Comparison of ENCODE assay signal across 8 cellular contexts in the genomic region with DNA sequence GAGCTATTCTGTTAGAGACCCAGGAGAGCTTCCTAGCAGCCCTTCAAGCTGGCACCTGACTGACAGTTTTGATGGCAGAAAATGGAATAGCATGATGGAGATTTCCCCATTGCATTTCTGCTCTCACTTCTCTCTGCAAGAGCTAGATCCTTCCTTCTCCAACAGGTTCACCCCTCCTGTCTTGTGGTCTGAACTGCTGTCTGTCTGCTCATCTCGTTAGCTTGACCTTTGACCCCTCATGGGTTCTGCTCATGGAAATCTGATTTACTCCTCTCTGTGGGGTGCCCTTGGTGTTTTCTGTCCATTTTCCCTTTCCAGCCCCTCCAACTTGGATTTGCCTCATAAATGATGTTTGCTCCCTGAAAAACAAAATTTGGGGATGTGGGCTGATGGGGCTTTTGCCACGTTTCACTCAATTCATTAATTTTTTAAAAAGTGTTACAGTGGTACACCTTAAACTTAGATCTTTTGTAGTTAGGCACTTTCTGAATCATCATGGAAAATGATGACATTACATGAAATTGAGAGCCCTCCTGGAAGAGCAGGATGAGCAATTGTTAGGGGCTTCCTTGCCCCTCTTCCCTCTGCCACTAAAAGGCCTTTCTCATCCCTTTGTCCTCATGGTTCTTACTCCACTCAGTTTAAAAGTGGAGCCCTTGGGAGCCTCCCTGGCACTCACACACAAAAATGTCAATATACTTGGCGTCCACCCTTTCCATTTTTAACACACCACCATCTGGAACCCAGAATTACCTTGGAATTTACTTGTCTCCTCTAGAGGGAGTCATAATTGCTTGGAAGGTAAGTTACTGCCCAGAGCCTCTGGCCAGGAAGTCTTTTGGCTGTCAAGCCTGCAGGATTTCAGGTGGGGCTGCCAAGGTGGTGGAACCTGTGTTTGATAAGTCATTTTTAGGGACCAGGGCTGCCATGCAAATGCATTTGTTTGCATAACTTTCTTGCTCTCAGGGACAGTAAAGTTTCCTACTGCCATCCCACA. TPM values are rescaled to one million over a fixed set of nuclear protein-coding genes. Genes with fewer than 3 reads are reported as not detected.
DNase-seq lines count a peak whose midpoint lies in the region; ATAC-seq, FAIRE-seq and TF ChIP-seq lines count a peak whose summit lies in the region.
"Had no signal": no experiment of that assay in that cellular context is flagged by ENCODE, and none has a peak within 500 bp of the region (broad histone marks: within the 10 kb centered on the region; RNA-seq: fewer than 3 reads in every experiment).

No MANE protein-coding gene starts in this region.

- H2AFZ ChIP-seq in H1 (ENCODE audit: low read length), result no peak overlapping the region

- no peak overlapping the region for H4K91ac ChIP-seq in H1 (replicated peaks; ENCODE audit: insufficient read length, low read length)

- no peak overlapping the region for H3K4ac ChIP-seq in H1 (replicated peaks; ENCODE audit: insufficient read length, low read depth, low read length)

- no peak overlapping the region for H3K4me2 ChIP-seq in H1 (ENCODE audit: insufficient read depth in 1 of 2, low read depth in 2 of 2, low read length in 2 of 2)

- FAIRE-seq in H1 (lab: Jason Lieb, UNC), result no peak

- H3K36me3 ChIP-seq in H1 (ENCODE audit: control insufficient read depth in 2 of 4, insufficient read depth in 4 of 4, low read length in 3 of 4), result peaks cover 0 to 3% (median 0%) of the 10 kb centered on the region in 4 experiments; a peak in 1 of 8 replicates
- no peaks in the 10 kb centered on the region for H3K36me3 ChIP-seq in transverse colon

- no peaks in the 10 kb centered on the region for H3K79me2 ChIP-seq in H1 (ENCODE audit: control insufficient read depth in 1 of 2, insufficient read depth in 2 of 2, low read length in 2 of 2)

- H2BK15ac ChIP-seq in H1 (ENCODE audit: low read length), result no peak overlapping the region

- H3K18ac ChIP-seq in H1 (ENCODE audit: extremely low read depth, low read length), result no peak overlapping the region

- H3K4me1 ChIP-seq in H1 (replicated peaks in 1 of 4; ENCODE audit: control insufficient read depth in 3 of 4, insufficient read depth in 4 of 4, low read length in 3 of 4) (peaks cover 0 to 3% (median 0%) of the 10 kb centered on the region in 4 experiments; a peak in 2 of 7 replicates), transverse colon (peaks cover 0 to 26% (median 5%) of the 10 kb centered on the region in 4 donors)

- intact Hi-C loops in transverse colon (cut with DNase I; ENCODE audit: low total_unique reads), result no loop called here

- H3K79me1 ChIP-seq in H1 (ENCODE audit: low read depth, low read length), result no peaks in the 10 kb centered on the region

- CTCF ChIA-PET in H1 (lab: Charles Lee; ENCODE audit: partially characterized antibody), result interaction anchor here (0.6 to 8.0 kb wide), 32 partner anchors 10 to 259 kb away, joined by 3 to 81 read pairs (median 4); a partner anchor contains a TSS

- H3K56ac ChIP-seq in H1 (replicated peaks; ENCODE audit: insufficient read length, low read depth, low read length), result no peak overlapping the region

- H3K23me2 ChIP-seq in H1 (ENCODE audit: low read depth, low read length), result no peaks in the 10 kb centered on the region

- 87% methylated on average over 3 of the region's 3 CpGs; no CpG with 5 or more reads in 1 of the 2 experiments for WGBS in H1 (ENCODE audit: extremely low coverage in 1 of 2, insufficient coverage in 1 of 2, insufficient read length in 1 of 2, insufficient replicate concordance in 2 of 2, low coverage in 1 of 2, low lambda C conversion rate in 2 of 2, missing lambda C conversion rate in 1 of 2), 2 experiments
- 55 to 71% methylated on average over 2 to 3 of the region's 3 CpGs for WGBS in transverse colon (ENCODE audit: low coverage in 1 of 2), 2 donors

- TF ChIP-seq CTCF in H1 (IDR thresholded peaks at IDR 0.05; ENCODE audit: control extremely low read depth in 1 of 3, insufficient read depth in 1 of 3, low read depth in 1 of 3, low read length in 3 of 3) (peak in 2 of 3 experiments; percentile 48 to 56; a peak in 3 of 4 replicates), transverse colon (IDR thresholded peaks at IDR 0.05) (peak in 1 of 5 experiments; percentile 10)

- H3K9me3 ChIP-seq in H1 (ENCODE audit: insufficient read depth in 2 of 2, low read depth in 1 of 2, low read length in 1 of 2) (no peaks in the 10 kb centered on the region), transverse colon (no peaks in the 10 kb centered on the region)
- H3K9me3 ChIP-seq: lower lobe of right lung had no signal

- no peak overlapping the region for H3K14ac ChIP-seq in H1 (ENCODE audit: insufficient read length)

- H2BK120ac ChIP-seq in H1 (replicated peaks; ENCODE audit: low read depth, low read length), result no peak overlapping the region

- no peak overlapping the region for H2BK20ac ChIP-seq in H1 (ENCODE audit: low read length)

- no peak overlapping the region for H4K5ac ChIP-seq in H1 (ENCODE audit: insufficient read length, low read depth, low read length)

- H2BK5ac ChIP-seq in H1 (ENCODE audit: low read depth, low read length), result no peak overlapping the region

- H3K27ac ChIP-seq in H1 (ENCODE audit: low read depth, low read length), result no peak overlapping the region
- H3K27ac ChIP-seq in transverse colon, result no peak overlapping the region

- no peak overlapping the region for H4K8ac ChIP-seq in H1 (ENCODE audit: extremely low read depth, insufficient read depth, low read length)

- no peak for TF ChIP-seq EP300 in H1 (IDR thresholded peaks at IDR 0.05; ENCODE audit: borderline replicate concordance in 1 of 2, low read depth in 2 of 2, low read length in 2 of 2)
- TF ChIP-seq EP300 in transverse colon (IDR thresholded peaks at IDR 0.05; ENCODE audit: low read depth), result no peak

- TF ChIP-seq POLR2A in H1 (IDR thresholded peaks at IDR 0.05; ENCODE audit: control extremely low read depth in 1 of 2, low read depth in 2 of 2, low read length in 2 of 2) (no peak), transverse colon (IDR thresholded peaks at IDR 0.05) (no peak)

- H3K27me3 ChIP-seq in H1 (replicated peaks in 1 of 4; ENCODE audit: control insufficient read depth in 3 of 4, extremely low read depth in 1 of 4, insufficient read depth in 3 of 4, low read length in 3 of 4) (no peaks in the 10 kb centered on the region), transverse colon (no peaks in the 10 kb centered on the region)

- no peak overlapping the region for H3K9ac ChIP-seq in H1 (replicated peaks in 1 of 4; ENCODE audit: extremely low read depth in 1 of 4, low read depth in 3 of 4, low read length in 3 of 4)

- POLR2A ChIA-PET in H1 (lab: Charles Lee; ENCODE audit: partially characterized antibody), result no interaction called here

- no peak overlapping the region for H3K23ac ChIP-seq in H1 (ENCODE audit: insufficient read length)

- no peak overlapping the region for H2AK5ac ChIP-seq in H1 (ENCODE audit: low read depth, low read length)

- H3K4me3 ChIP-seq in H1 (ENCODE audit: extremely low read depth in 1 of 4, insufficient read depth in 2 of 4, low read depth in 3 of 4, low read length in 4 of 4) (no peak overlapping the region), transverse colon (no peak overlapping the region)
- H3K4me3 ChIP-seq: lower lobe of right lung had no signal

- DNase-seq in DMS 273 treated with DMSO at 0.1 percent for 48 hours (lab: John Stamatoyannopoulos, UW) (peak; percentile 45), NCI-H82 treated with DMSO at 0.1 percent for 48 hours (lab: John Stamatoyannopoulos, UW; ENCODE audit: unreplicated experiment) (peak; percentile 14), H1 (ENCODE audit: low read depth in 1 of 2, low spot score in 2 of 2) (no peak), nucleus accumbens (lab: John Stamatoyannopoulos, UW) (no peak), transverse colon (no peak)
- DNase-seq: lower lobe of right lung had no signal

- in situ Hi-C loops in transverse colon (cut with MboI; ENCODE audit: low pct_ligation_motif_present in 1 of 4, low pct_unique_long_range_greater_than_20kb in 1 of 4, low sequenced_read_pairs in 3 of 4), result loop anchor here in 3 of 4 donors (10.0 to 25.0 kb wide), 4 partner anchors 66 to 246 kb away; a partner anchor contains a TSS

- peaks cover 2 to 5% of the 10 kb centered on the region in 2 experiments for H4K20me1 ChIP-seq in H1 (replicated peaks in 1 of 2; ENCODE audit: control insufficient read depth in 1 of 2, insufficient read depth in 2 of 2, low read length in 2 of 2)

- peak; percentile 34 to 64; a peak in 3 of 4 replicates for TF ChIP-seq RAD21 in H1 (IDR thresholded peaks at IDR 0.05 in 1 of 2, conservative IDR thresholded peaks at IDR 0.05 in 1 of 2; ENCODE audit: low read depth in 2 of 2, low read length in 2 of 2)

- ATAC-seq in GM19395 (IDR thresholded peaks at IDR 0.05; ENCODE audit: unreplicated experiment) (peak; percentile 12), GM21576 (IDR thresholded peaks at IDR 0.05; ENCODE audit: unreplicated experiment) (no peak)

- no peak overlapping the region for H2BK12ac ChIP-seq in H1 (ENCODE audit: low read depth, low read length)

RNA-seq across cellular contexts. Expression of a gene that starts 31.9 kb away (rescaled TPM):
- total RNA-seq in H1 (2021; fragmentation: NEBNext Ultra II Directional; extraction: Animal tissue kit (Norgen Biotek cat#: 25700)), result not detected in 2 replicates
- not detected in 2 replicates for polyA plus RNA-seq in H1 (2011; rRNA removed)
- polyA plus RNA-seq in H1 (2011; cell fraction: cytosol; rRNA removed), result not detected
- not detected for polyA plus RNA-seq in H1 (2011; cell fraction: nucleus; rRNA removed)
- not detected in 4 replicates for polyA plus RNA-seq in H1 (2012, experiment 1 of 2)
- polyA plus RNA-seq in H1 (2012, experiment 2 of 2), result not detected
- polyA plus RNA-seq in H1 (2013, experiment 1 of 2), result not detected
- polyA plus RNA-seq in H1 (2013, experiment 2 of 2), result not detected
- polyA minus RNA-seq in H1 (2011; rRNA and poly(A)+ RNA removed), result not detected in 2 replicates
- polyA minus RNA-seq in H1 (2011; cell fraction: cytosol; rRNA and poly(A)+ RNA removed), result not detected
- not detected for polyA minus RNA-seq in H1 (2011; cell fraction: nucleus; rRNA and poly(A)+ RNA removed)
- total RNA-seq in transverse colon, result not detected
- total RNA-seq: lower lobe of right lung had no signal

RNA-seq across cellular contexts. Expression of a gene that starts 33.6 kb away (rescaled TPM):
- not detected in 2 replicates for total RNA-seq in H1 (2021; fragmentation: NEBNext Ultra II Directional; extraction: Animal tissue kit (Norgen Biotek cat#: 25700))
- not detected in 2 replicates for polyA plus RNA-seq in H1 (2011; rRNA removed)
- polyA plus RNA-seq in H1 (2011; cell fraction: cytosol; rRNA removed), result not detected
- not detected for polyA plus RNA-seq in H1 (2011; cell fraction: nucleus; rRNA removed)
- not detected in 4 replicates for polyA plus RNA-seq in H1 (2012, experiment 1 of 2)
- polyA plus RNA-seq in H1 (2012, experiment 2 of 2), result not detected
- not detected for polyA plus RNA-seq in H1 (2013, experiment 1 of 2)
- not detected for polyA plus RNA-seq in H1 (2013, experiment 2 of 2)
- not detected in 2 replicates for polyA minus RNA-seq in H1 (2011; rRNA and poly(A)+ RNA removed)
- polyA minus RNA-seq in H1 (2011; cell fraction: cytosol; rRNA and poly(A)+ RNA removed), result not detected
- not detected for polyA minus RNA-seq in H1 (2011; cell fraction: nucleus; rRNA and poly(A)+ RNA removed)
- 1 to 10 TPM in 2 of 4 donors, not detected in 2; 1.6 to 4.4 TPM for total RNA-seq in transverse colon

RNA-seq across cellular contexts. Expression of a gene that starts 54.0 kb away (rescaled TPM):
- 44.9 and 46.6 TPM in 2 replicates for total RNA-seq in H1 (2021; fragmentation: NEBNext Ultra II Directional; extraction: Animal tissue kit (Norgen Biotek cat#: 25700))
- 27.5 and 36.9 TPM in 2 replicates for polyA plus RNA-seq in H1 (2011; rRNA removed)
- polyA plus RNA-seq in H1 (2011; cell fraction: cytosol; rRNA removed), result 30.4 TPM
- 67.8 TPM for polyA plus RNA-seq in H1 (2011; cell fraction: nucleus; rRNA removed)
- 30.0 to 35.6 TPM (median 34.3 TPM) in 4 replicates for polyA plus RNA-seq in H1 (2012, experiment 1 of 2)
- polyA plus RNA-seq in H1 (2012, experiment 2 of 2), result 38.6 TPM
- polyA plus RNA-seq in H1 (2013, experiment 1 of 2), result 21.7 TPM
- polyA plus RNA-seq in H1 (2013, experiment 2 of 2), result 21.8 TPM
- 31.9 and 42.5 TPM in 2 replicates for polyA minus RNA-seq in H1 (2011; rRNA and poly(A)+ RNA removed)
- 20.1 TPM for polyA minus RNA-seq in H1 (2011; cell fraction: cytosol; rRNA and poly(A)+ RNA removed)
- 19.0 TPM for polyA minus RNA-seq in H1 (2011; cell fraction: nucleus; rRNA and poly(A)+ RNA removed)
- total RNA-seq in transverse colon, result 10 to 100 TPM; 47.0 to 74.8 (median 52.2) TPM

Comparison
In these comparisons a context has a peak if more than half of its experiments do, and no peak if none do; other contexts are left out.
1. DNase-seq: peak in DMS 273 treated with DMSO at 0.1 percent for 48 hours (single experiment) and NCI-H82 treated with DMSO at 0.1 percent for 48 hours (single experiment); none in H1 (0 of 2), nucleus accumbens (0 of 56) and transverse colon (single experiment).